ENCODE assay signal across 2 cellular contexts in genomic region chr12:22865822-22866221, GRCh38.
TF ChIP-seq lines count a peak whose summit lies in the region.

No MANE protein-coding gene starts in this region.

TF ChIP-seq in HEK293, 187 proteins besides CTCF, POLR2A, EP300 and RAD21:
- TF ChIP-seq ZSCAN4 (tag by site-specific recombination; IDR thresholded peaks at IDR 0.05) (peak; percentile 69), SCRT1 (tag by site-specific recombination; IDR thresholded peaks at IDR 0.05; ENCODE audit: borderline replicate concordance) (no peak), ZBTB21 (tag by site-specific recombination; IDR thresholded peaks at IDR 0.05) (no peak)

TF ChIP-seq in H1, 55 proteins besides CTCF, POLR2A, EP300 and RAD21 (continued from another document):
- no peak for TF ChIP-seq SAP30 (IDR thresholded peaks at IDR 0.05; ENCODE audit: insufficient read depth, insufficient replicate concordance, low read length)
- no peak for TF ChIP-seq SP2 (IDR thresholded peaks at IDR 0.05; ENCODE audit: low read length)
- TF ChIP-seq PHF8 (conservative IDR thresholded peaks at IDR 0.05; ENCODE audit: low read depth, low read length), result no peak
- TF ChIP-seq, protein P1, sequence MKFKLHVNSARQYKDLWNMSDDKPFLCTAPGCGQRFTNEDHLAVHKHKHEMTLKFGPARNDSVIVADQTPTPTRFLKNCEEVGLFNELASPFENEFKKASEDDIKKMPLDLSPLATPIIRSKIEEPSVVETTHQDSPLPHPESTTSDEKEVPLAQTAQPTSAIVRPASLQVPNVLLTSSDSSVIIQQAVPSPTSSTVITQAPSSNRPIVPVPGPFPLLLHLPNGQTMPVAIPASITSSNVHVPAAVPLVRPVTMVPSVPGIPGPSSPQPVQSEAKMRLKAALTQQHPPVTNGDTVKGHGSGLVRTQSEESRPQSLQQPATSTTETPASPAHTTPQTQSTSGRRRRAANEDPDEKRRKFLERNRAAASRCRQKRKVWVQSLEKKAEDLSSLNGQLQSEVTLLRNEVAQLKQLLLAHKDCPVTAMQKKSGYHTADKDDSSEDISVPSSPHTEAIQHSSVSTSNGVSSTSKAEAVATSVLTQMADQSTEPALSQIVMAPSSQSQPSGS (IDR thresholded peaks at IDR 0.05; ENCODE audit: low read length), result no peak
- no peak for TF ChIP-seq SP1 (IDR thresholded peaks at IDR 0.05; ENCODE audit: low read depth, low read length)
- TF ChIP-seq ZNF274 (IDR thresholded peaks at IDR 0.05; ENCODE audit: borderline replicate concordance, extremely low read depth, low read length), result no peak
- no peak for TF ChIP-seq TEAD4 (IDR thresholded peaks at IDR 0.05; ENCODE audit: low read depth, low read length)
- no peak for TF ChIP-seq GABPA (IDR thresholded peaks at IDR 0.05; ENCODE audit: borderline replicate concordance, insufficient read depth, low read length)
- TF ChIP-seq ASH2L (IDR thresholded peaks at IDR 0.05; ENCODE audit: low read length), result no peak
- TF ChIP-seq NRF1 (IDR thresholded peaks at IDR 0.05; ENCODE audit: low read depth, low read length), result no peak
TF ChIP-seq in H1: peak in this region for 0.
